9 cellular contexts compared by ENCODE assay signal in the genomic region with DNA sequence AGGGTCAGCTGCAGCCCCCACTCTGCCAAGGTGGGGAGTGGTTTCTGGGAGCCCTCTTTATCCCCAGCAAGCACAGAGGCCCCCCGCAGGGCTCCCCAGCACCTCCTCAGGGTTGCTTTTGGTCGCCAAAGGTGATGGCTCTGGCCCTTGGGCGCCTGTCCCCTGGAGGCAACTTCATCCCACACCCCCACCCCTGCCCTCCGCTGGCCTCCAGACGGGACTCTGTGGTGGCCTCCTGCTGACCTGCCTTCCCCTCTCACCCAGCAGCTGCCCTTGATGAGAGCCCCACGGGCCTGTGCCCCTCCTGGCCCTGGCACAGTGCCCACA. TPM values are rescaled to one million over a fixed set of nuclear protein-coding genes. Genes with fewer than 3 reads are reported as not detected.
DNase-seq lines count a peak whose midpoint lies in the region; ATAC-seq and TF ChIP-seq lines count a peak whose summit lies in the region.
"Had no signal": no experiment of that assay in that cellular context is flagged by ENCODE, and none has a peak within 500 bp of the region (broad histone marks: within the 10 kb centered on the region; RNA-seq: fewer than 3 reads in every experiment).

No MANE protein-coding gene starts in this region.

- ATAC-seq in heart left ventricle = peak in 2 of 4 donors; percentile 1 to 6
- no peak for ATAC-seq in body of pancreas
- ATAC-seq in HG03280 (IDR thresholded peaks at IDR 0.05; ENCODE audit: unreplicated experiment) = no peak

- no peak for TF ChIP-seq POLR2A in heart left ventricle (IDR thresholded peaks at IDR 0.05)
- TF ChIP-seq POLR2A in body of pancreas (IDR thresholded peaks at IDR 0.05) = no peak
- no peak for TF ChIP-seq POLR2A in vagina (IDR thresholded peaks at IDR 0.05)

- H3K27ac ChIP-seq in heart left ventricle = peak overlapping the region in 10 of 12 donors; percentile 4 to 80 (median 54)
- H3K27ac ChIP-seq in body of pancreas = peak overlapping the region; percentile 68 to 82 (median 76)
- no peak overlapping the region for H3K27ac ChIP-seq in osteoblast (ENCODE audit: low read depth, low read length)
- peak overlapping the region; percentile 75 for H3K27ac ChIP-seq in vagina

- H3K36me3 ChIP-seq in heart left ventricle = peaks cover 0 to 26% (median 0%) of the 10 kb centered on the region in 9 donors
- no peaks in the 10 kb centered on the region for H3K36me3 ChIP-seq in body of pancreas (replicated peaks in 1 of 2; ENCODE audit: insufficient read depth in 1 of 2, low read depth in 2 of 2)
- H3K36me3 ChIP-seq in osteoblast (ENCODE audit: insufficient read depth, low read length) = peaks cover 7% of the 10 kb centered on the region
- H3K36me3 ChIP-seq in vagina = no peaks in the 10 kb centered on the region

- H3K9me3 ChIP-seq in heart left ventricle (no peaks in the 10 kb centered on the region), body of pancreas (no peaks in the 10 kb centered on the region), osteoblast (ENCODE audit: low read depth, low read length) (no peaks in the 10 kb centered on the region), vagina (no peaks in the 10 kb centered on the region)

- TF ChIP-seq CTCF in heart left ventricle (IDR thresholded peaks at IDR 0.05) (no peak), body of pancreas (IDR thresholded peaks at IDR 0.05) (no peak), osteoblast (IDR thresholded peaks at IDR 0.05; ENCODE audit: extremely low read depth, low read depth, low read length) (no peak), vagina (IDR thresholded peaks at IDR 0.05) (no peak)

- peak overlapping the region in 6 of 12 donors; percentile 28 to 42 (median 34) for H3K4me3 ChIP-seq in heart left ventricle
- H3K4me3 ChIP-seq in body of pancreas = no peak overlapping the region
- H3K4me3 ChIP-seq in osteoblast (ENCODE audit: insufficient read depth, low read length) = no peak overlapping the region
- peak overlapping the region in 1 of 2 donors; percentile 36 for H3K4me3 ChIP-seq in vagina

- no peaks in the 10 kb centered on the region for H4K20me1 ChIP-seq in osteoblast (ENCODE audit: insufficient read depth, low read length)

- peak overlapping the region; percentile 69 for H3K4me2 ChIP-seq in osteoblast (ENCODE audit: insufficient read depth, low read length)

- no peak overlapping the region for H2AFZ ChIP-seq in osteoblast (ENCODE audit: low read length)

- peaks cover 0 to 16% (median 11%) of the 10 kb centered on the region in 12 donors for H3K4me1 ChIP-seq in heart left ventricle
- peaks cover 19% of the 10 kb centered on the region for H3K4me1 ChIP-seq in body of pancreas
- no peaks in the 10 kb centered on the region for H3K4me1 ChIP-seq in osteoblast (ENCODE audit: insufficient read depth, low read length)
- H3K4me1 ChIP-seq in vagina = peaks cover 18% of the 10 kb centered on the region

- WGBS in heart left ventricle, 4 donors = 61 to 68% (median 65%) methylated on average over 6 of the region's 6 CpGs
- WGBS in body of pancreas, 2 donors = 64 to 67% methylated on average over 4 of the region's 6 CpGs

- no peaks in the 10 kb centered on the region for H3K79me2 ChIP-seq in osteoblast (ENCODE audit: insufficient read depth, low read length)

- intact Hi-C loops in heart left ventricle (cut with DNase I) (loop anchor here in 5 of 10 donors (2.0 to 10.0 kb wide), 6 partner anchors 78 to 265 kb away; partner anchors contain the start of genes NME4 (in 2 of the 5) and RAB11FIP3 (in 1 of the 5)), cardiac septum (cut with DNase I) (loop anchor here (2.0 to 5.0 kb wide), 2 partner anchors 19 to 73 kb away; partner anchors contain the start of gene MCRIP2), body of pancreas (cut with DNase I) (no loop called here), vagina (cut with DNase I) (no loop called here)

- H3K27me3 ChIP-seq in heart left ventricle (no peaks in the 10 kb centered on the region), body of pancreas (no peaks in the 10 kb centered on the region), osteoblast (ENCODE audit: insufficient read depth, low read length) (no peaks in the 10 kb centered on the region), vagina (no peaks in the 10 kb centered on the region)

- DNase-seq in heart left ventricle = no peak
- DNase-seq in cardiac septum (ENCODE audit: low spot score) = no peak
- DNase-seq in body of pancreas = no peak
- DNase-seq in osteoblast (ENCODE audit: insufficient read length, low spot score, missing footprints) = no peak
- DNase-seq in vagina (ENCODE audit: extremely low spot score in 2 of 2) = no peak
- no peak for DNase-seq in GF-D8 (lab: John Stamatoyannopoulos, UW)
- no peak for DNase-seq in HPDE6-E6E7 (ENCODE audit: extremely low spot score)
- DNase-seq: NCI-H2171 treated with DMSO at 0.1 percent for 48 hours had no signal

RNA-seq across cellular contexts. Expression of gene RHOT2, which starts 7.8 kb away (rescaled TPM):
- 100 to 1,000 TPM in 1 of 9 donors, 10 to 100 TPM in 8; 33.7 to 102 (median 83.5) TPM for total RNA-seq in heart left ventricle
- polyA plus RNA-seq in heart left ventricle = 100 to 1,000 TPM in 1 of 2 donors, 10 to 100 TPM in 1; 77.2 to 143 TPM
- total RNA-seq in cardiac septum = 102 TPM
- total RNA-seq in body of pancreas = 10 to 100 TPM; 65.6 to 89.0 TPM
- 35.9 and 42.0 TPM in 2 replicates for total RNA-seq in osteoblast
- 91.1 TPM for total RNA-seq in vagina

RNA-seq across cellular contexts. Expression of gene WDR90, which starts 10.9 kb away (rescaled TPM):
- 10 to 100 TPM in 2 of 9 donors, 1 to 10 TPM in 7; 3.7 to 17.4 (median 8.6) TPM for total RNA-seq in heart left ventricle
- 10 to 100 TPM in 1 of 2 donors, 1 to 10 TPM in 1; 5.1 to 10.9 TPM for polyA plus RNA-seq in heart left ventricle
- 13.9 TPM for total RNA-seq in cardiac septum
- total RNA-seq in body of pancreas = 100 to 1,000 TPM in 1 of 2 donors, 10 to 100 TPM in 1; 15.8 to 111 TPM
- 10.3 and 19.2 TPM in 2 replicates for total RNA-seq in osteoblast
- 34.9 TPM for total RNA-seq in vagina

RNA-seq across cellular contexts. Expression of gene RHBDL1, which starts 15.4 kb away (rescaled TPM):
- total RNA-seq in heart left ventricle (1 to 10 TPM in 7 of 9 donors, under 1 TPM in 2; 0.72 to 2.7 (median 1.8) TPM), cardiac septum (1.8 TPM), body of pancreas (1 to 10 TPM; 1.8 to 4.3 TPM), osteoblast (0.88 and 1.1 TPM in 2 replicates), vagina (1.7 TPM)
- polyA plus RNA-seq in heart left ventricle = 1 to 10 TPM in 1 of 2 donors, under 1 TPM in 1; 0.19 to 3.6 TPM

RNA-seq across cellular contexts. Expression of gene MCRIP2, which starts 18.5 kb away (rescaled TPM):
- total RNA-seq in heart left ventricle (100 to 1,000 TPM in 4 of 9 donors, 10 to 100 TPM in 5; 52.3 to 219 (median 89.5) TPM), cardiac septum (90.3 TPM), body of pancreas (10 to 100 TPM; 41.2 to 47.5 TPM), osteoblast (20.0 and 20.3 TPM in 2 replicates), vagina (27.0 TPM)
- 100 to 1,000 TPM in 1 of 2 donors, 10 to 100 TPM in 1; 97.0 to 321 TPM for polyA plus RNA-seq in heart left ventricle

RNA-seq across cellular contexts. Expression of gene STUB1, which starts 20.1 kb away (rescaled TPM):
- total RNA-seq in heart left ventricle = 100 to 1,000 TPM in 8 of 9 donors, 10 to 100 TPM in 1; 93.7 to 198 (median 116) TPM
- 100 to 1,000 TPM; 107 to 159 TPM for polyA plus RNA-seq in heart left ventricle
- total RNA-seq in cardiac septum = 110 TPM
- 100 to 1,000 TPM in 1 of 2 donors, 10 to 100 TPM in 1; 63.3 to 205 TPM for total RNA-seq in body of pancreas
- total RNA-seq in osteoblast = 88.1 and 102 TPM in 2 replicates
- 124 TPM for total RNA-seq in vagina
